17 cellular contexts compared by ENCODE assay signal in the genomic region with DNA sequence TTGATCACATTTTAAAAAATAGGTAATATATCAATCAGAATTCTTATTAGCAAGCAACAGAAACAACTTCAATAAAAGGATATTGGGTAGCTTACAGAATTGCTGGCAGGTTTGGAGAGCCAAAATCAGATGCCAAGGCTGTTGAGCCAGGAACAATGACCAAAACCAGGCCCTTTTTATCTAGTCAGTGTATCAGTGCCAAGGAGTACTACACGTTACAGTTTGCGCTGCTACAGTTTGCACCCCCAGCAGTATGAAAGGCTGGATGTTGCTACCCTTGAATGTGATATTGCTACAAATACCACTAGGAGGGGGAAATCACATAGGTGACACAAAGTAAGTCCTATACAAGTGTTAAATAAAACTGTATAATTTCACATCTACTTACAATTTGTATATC.
"Had no signal": no experiment of that assay in that cellular context is flagged by ENCODE, and none has a peak within 500 bp of the region (broad histone marks: within the 10 kb centered on the region; RNA-seq: fewer than 3 reads in every experiment).

No MANE protein-coding gene starts in this region.

- FAIRE-seq: HepG2 had no signal

- DNase-seq: Karpas-422; KG1; MG63; NCI-H1417 treated with DMSO at 0.1 percent for 48 hours; NCI-H146; NCI-H1694 treated with DMSO at 0.1 percent for 48 hours; NCI-H1930; NCI-H2107; NCI-H2227 treated with DMSO at 0.1 percent for 48 hours; NCI-H524; NCI-H526 treated with DMSO at 0.1 percent for 48 hours; NCI-H748 treated with DMSO at 0.1 percent for 48 hours; NK-92 treated with Interleukin-12 subunit alpha and Interleukin-12 subunit beta, amount 100 ng/mL, for 24 hours; PC-9; Peyer's patch; SIG-M5 had no signal
